ENCODE assay signal across 10 cellular contexts in genomic region chr6:136973781-136974180, GRCh38. TPM values are rescaled to one million over a fixed set of nuclear protein-coding genes. Genes with fewer than 3 reads are reported as not detected.
A peak's percentile ranks its signal among the peaks of the same experiment; 100 is the strongest.
DNase-seq lines count a peak whose midpoint lies in the region; ATAC-seq and TF ChIP-seq lines count a peak whose summit lies in the region.
"Not testable (repeated sequence)": the region's sequence is repeated elsewhere in the genome, so short reads cannot be mapped to it uniquely, and the experiment has no call there.
"Had no signal": no experiment of that assay in that cellular context is flagged by ENCODE, and none has a peak within 500 bp of the region (broad histone marks: within the 10 kb centered on the region; RNA-seq: fewer than 3 reads in every experiment).

No MANE protein-coding gene starts in this region.

- peaks cover 15% of the 10 kb centered on the region for H3K4me1 ChIP-seq in PC-3 (ENCODE audit: insufficient read depth, low read length)
- H3K4me1 ChIP-seq in esophagus muscularis mucosa = not testable (repeated sequence)

- not testable (repeated sequence) for H4K20me1 ChIP-seq in PC-3 (ENCODE audit: low read length)

- not testable (repeated sequence) for H3K9ac ChIP-seq in PC-3 (ENCODE audit: low read length)

- 83% methylated on average over 8 of the region's 8 CpGs for WGBS in esophagus muscularis mucosa

- not testable (repeated sequence) for H3K36me3 Mint-ChIP-seq in memory B cell

- CTCF ChIA-PET in PC-3 (lab: Charles Lee) = not testable (repeated sequence)

- not testable (repeated sequence) for H3K9me3 ChIP-seq in PC-3 (ENCODE audit: low read length); esophagus muscularis mucosa

- not testable (repeated sequence) for TF ChIP-seq EP300 in esophagus muscularis mucosa (IDR thresholded peaks at IDR 0.05)

- POLR2A ChIA-PET in PC-3 (lab: Charles Lee; ENCODE audit: unreplicated experiment) = interaction anchor here (0.6 kb wide), 1 partner anchor 28 kb away, joined by 5 read pairs; no protein-coding TSS in a partner anchor

- H3K27ac ChIP-seq in PC-3 (ENCODE audit: low read length); esophagus muscularis mucosa (replicated peaks in 1 of 4): not testable (repeated sequence)

- not testable (repeated sequence) for H3K36me3 ChIP-seq in PC-3 (ENCODE audit: low read depth, low read length); esophagus muscularis mucosa

- peak overlapping the region; percentile 38 for H3K27ac Mint-ChIP-seq in memory B cell

- H2AFZ ChIP-seq in PC-3 (ENCODE audit: low read length) = not testable (repeated sequence)

- intact Hi-C loops in PC-3 (cut with micrococcal nuclease); esophagus muscularis mucosa (cut with DNase I): not testable (repeated sequence)

- ATAC-seq in PC-3; memory B cell (ENCODE audit: low read depth): not testable (repeated sequence)
- peak; percentile 78 for ATAC-seq in left lobe of liver

- H3K4me3 ChIP-seq in PC-3 (ENCODE audit: low read length); esophagus muscularis mucosa: not testable (repeated sequence)

- not testable (repeated sequence) for H3K4me3 Mint-ChIP-seq in memory B cell

- not testable (repeated sequence) for H3K9me2 ChIP-seq in PC-3 (replicated peaks; ENCODE audit: low read length)

- TF ChIP-seq CTCF in PC-3 (conservative IDR thresholded peaks at IDR 0.05; ENCODE audit: low read depth, low read length); esophagus muscularis mucosa (IDR thresholded peaks at IDR 0.05): not testable (repeated sequence)

- H3F3A ChIP-seq in PC-3 (ENCODE audit: low read length, unreplicated experiment) = not testable (repeated sequence)

- H3K9me3 Mint-ChIP-seq in memory B cell = not testable (repeated sequence)

- H3K4me2 ChIP-seq in PC-3 (ENCODE audit: low read length) = not testable (repeated sequence)

- not testable (repeated sequence) for H3K27me3 Mint-ChIP-seq in memory B cell

- TF ChIP-seq POLR2A in esophagus muscularis mucosa (IDR thresholded peaks at IDR 0.05; ENCODE audit: low read depth) = not testable (repeated sequence)

- H3K79me2 ChIP-seq in PC-3 (ENCODE audit: low read length) = not testable (repeated sequence)

- DNase-seq in NCI-H1092 treated with DMSO at 0.1 percent for 48 hours (lab: John Stamatoyannopoulos, UW) = peak; percentile 44
- peak; percentile 18 for DNase-seq in NCI-H2029 treated with DMSO at 0.1 percent for 48 hours (lab: John Stamatoyannopoulos, UW)
- DNase-seq in NCI-H69 (lab: John Stamatoyannopoulos, UW) = peak; percentile 56
- peak; percentile 51 for DNase-seq in PC-3
- DNase-seq in esophagus muscularis mucosa (ENCODE audit: extremely low spot score) = peak; percentile 50
- DNase-seq in left lobe of liver (ENCODE audit: low spot score); memory B cell (ENCODE audit: low spot score in 2 of 2): not testable (repeated sequence)

- not testable (repeated sequence) for BruUV-seq in PC-3 (replicated peaks; lab: Mats Ljungman, UMichigan)

- not testable (repeated sequence) for H3K27me3 ChIP-seq in PC-3 (ENCODE audit: low read length); esophagus muscularis mucosa

- not testable (repeated sequence) for H3K4me1 Mint-ChIP-seq in memory B cell

RNA-seq across cellular contexts. Expression of gene SLC35D3, which starts 51.7 kb away (rescaled TPM):
- total RNA-seq in PC-3 (2014; rRNA removed) = not detected in 2 replicates
- under 1 TPM in 3 of 4 donors, not detected in 1; 0.11 to 0.42 (median 0.17) TPM for total RNA-seq in esophagus muscularis mucosa
- not detected for total RNA-seq in left lobe of liver
- total RNA-seq: A172; A673; CD4-positive, alpha-beta memory T cell had no signal
